In the genomic region with DNA sequence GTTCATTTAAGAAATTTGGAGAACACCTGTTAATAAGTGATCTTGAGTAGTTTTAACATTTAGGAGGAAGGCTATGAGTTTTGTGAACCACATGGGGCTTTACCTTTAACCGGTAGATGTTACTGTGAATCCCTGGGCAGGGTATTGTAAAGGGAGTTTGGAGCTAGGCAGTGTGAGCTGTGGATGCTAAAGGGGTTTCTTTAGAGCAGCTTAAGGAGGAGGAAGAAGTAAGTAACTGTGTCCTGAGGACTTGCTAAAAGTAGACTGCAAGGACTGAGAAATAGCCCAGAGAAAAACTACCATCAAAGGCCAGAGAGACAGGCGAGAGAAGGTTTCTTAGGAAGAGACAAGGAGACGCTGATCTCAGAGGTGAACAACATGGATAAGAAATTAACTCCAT, we compare ENCODE assay signal across 15 cellular contexts. TPM values are rescaled to one million over a fixed set of nuclear protein-coding genes. Genes with fewer than 3 reads are reported as not detected.
DNase-seq lines count a peak whose midpoint lies in the region; ATAC-seq, FAIRE-seq and TF ChIP-seq lines count a peak whose summit lies in the region.
"Had no signal": no experiment of that assay in that cellular context is flagged by ENCODE, and none has a peak within 500 bp of the region (broad histone marks: within the 10 kb centered on the region; RNA-seq: fewer than 3 reads in every experiment).

No MANE protein-coding gene starts in this region.

- POLR2A ChIA-PET in CD8-positive, alpha-beta T cell (lab: Charles Lee): interaction anchor here (0.6 to 14.7 kb wide), 6 partner anchors 8 to 99 kb away, joined by 3 to 210 read pairs (median 13); partner anchors contain the start of gene RHOH
- POLR2A ChIA-PET in WTC11 (lab: Charles Lee): no interaction called here

- no peak for DNase-seq in CD8-positive, alpha-beta T cell
- DNase-seq in GM19239 (ENCODE audit: insufficient read length, low spot score) (no peak), WTC11 (ENCODE audit: low spot score) (no peak), cerebellar cortex (ENCODE audit: low spot score) (no peak), retina (no peak), NCI-H1417 (lab: John Stamatoyannopoulos, UW) (no peak)
- DNase-seq: C1 segment of cervical spinal cord, foreskin melanocyte, NCI-H2171, right cardiac atrium had no signal

- H3K4me3 Mint-ChIP-seq in CD8-positive, alpha-beta T cell: peak overlapping the region; percentile 97
- H3K4me3 Mint-ChIP-seq in WTC11: no peak overlapping the region

- intact Hi-C loops in CD8-positive, alpha-beta T cell (cut with DNase I, micrococcal nuclease): loop anchor here in 1 of 2 experiments (5.0 kb wide), 2 partner anchors 35 to 225 kb away; partner anchors contain the start of gene PDS5A

- H3K4me1 ChIP-seq in CD8-positive, alpha-beta T cell (ENCODE audit: insufficient read depth, low read length): peaks cover 23% of the 10 kb centered on the region
- H3K4me1 ChIP-seq in mononuclear cell (ENCODE audit: insufficient read depth, low read length): peaks cover 90% of the 10 kb centered on the region

- no peak for TF ChIP-seq CTCF in CD8-positive, alpha-beta T cell (IDR thresholded peaks at IDR 0.05)
- TF ChIP-seq CTCF in WTC11 (IDR thresholded peaks at IDR 0.05): no peak

- FAIRE-seq in GM19239 (lab: Jason Lieb, UNC): peak; percentile 80
- FAIRE-seq: islet of Langerhans had no signal

- H3K27ac ChIP-seq in CD8-positive, alpha-beta T cell (ENCODE audit: low read depth, low read length): peak overlapping the region; percentile 89
- H3K27ac ChIP-seq: SJSA1, VCaP had no signal

- no peaks in the 10 kb centered on the region for H3K27me3 ChIP-seq in CD8-positive, alpha-beta T cell (ENCODE audit: insufficient read depth, low read length)
- H3K27me3 ChIP-seq in mononuclear cell (ENCODE audit: insufficient read depth, low read length): no peaks in the 10 kb centered on the region
- H3K27me3 ChIP-seq: SJSA1 had no signal

- H3K4me1 Mint-ChIP-seq in CD8-positive, alpha-beta T cell (ENCODE audit: low read depth): peaks cover 48% of the 10 kb centered on the region
- peaks cover 53% of the 10 kb centered on the region for H3K4me1 Mint-ChIP-seq in WTC11

- H3K9me3 ChIP-seq in CD8-positive, alpha-beta T cell (ENCODE audit: low read length): no peaks in the 10 kb centered on the region
- H3K9me3 ChIP-seq in mononuclear cell (ENCODE audit: low read depth, low read length): no peaks in the 10 kb centered on the region
- H3K9me3 ChIP-seq: SJSA1 had no signal

- ATAC-seq in CD8-positive, alpha-beta T cell: no peak
- no peak for ATAC-seq in WTC11
- ATAC-seq in HG03520 (IDR thresholded peaks at IDR 0.05; ENCODE audit: unreplicated experiment): no peak
- ATAC-seq: right cardiac atrium had no signal

- H3K36me3 ChIP-seq in CD8-positive, alpha-beta T cell (ENCODE audit: insufficient read depth, low read length): peaks cover 8% of the 10 kb centered on the region
- H3K36me3 ChIP-seq: SJSA1 had no signal

- CTCF ChIA-PET in CD8-positive, alpha-beta T cell (lab: Charles Lee): interaction anchor here (0.9 to 1.7 kb wide), 6 partner anchors 9 to 114 kb away, joined by 3 to 5 read pairs (median 4); no protein-coding TSS in a partner anchor
- CTCF ChIA-PET in WTC11 (lab: Charles Lee): no interaction called here

- H3K27me3 Mint-ChIP-seq in CD8-positive, alpha-beta T cell (ENCODE audit: low read depth): no peaks in the 10 kb centered on the region
- no peaks in the 10 kb centered on the region for H3K27me3 Mint-ChIP-seq in WTC11 (ENCODE audit: low read depth)

- H3K27ac Mint-ChIP-seq in CD8-positive, alpha-beta T cell: peak overlapping the region; percentile 93
- H3K27ac Mint-ChIP-seq in WTC11: peak overlapping the region; percentile 18; the same call in 1 of the 2 replicates

- peak overlapping the region; percentile 87 for H3K4me3 ChIP-seq in CD8-positive, alpha-beta T cell (ENCODE audit: low read depth, low read length)
- H3K4me3 ChIP-seq in mononuclear cell (ENCODE audit: low read length): peak overlapping the region; percentile 29
- H3K4me3 ChIP-seq: SJSA1 had no signal

- peaks cover 90% of the 10 kb centered on the region for H3K36me3 Mint-ChIP-seq in CD8-positive, alpha-beta T cell
- H3K36me3 Mint-ChIP-seq in WTC11: no peaks in the 10 kb centered on the region

- no peaks in the 10 kb centered on the region for H3K9me3 Mint-ChIP-seq in CD8-positive, alpha-beta T cell
- no peaks in the 10 kb centered on the region for H3K9me3 Mint-ChIP-seq in WTC11

TF ChIP-seq in WTC11, 78 proteins besides CTCF, POLR2A, EP300 and RAD21:
- TF ChIP-seq, protein P1, sequence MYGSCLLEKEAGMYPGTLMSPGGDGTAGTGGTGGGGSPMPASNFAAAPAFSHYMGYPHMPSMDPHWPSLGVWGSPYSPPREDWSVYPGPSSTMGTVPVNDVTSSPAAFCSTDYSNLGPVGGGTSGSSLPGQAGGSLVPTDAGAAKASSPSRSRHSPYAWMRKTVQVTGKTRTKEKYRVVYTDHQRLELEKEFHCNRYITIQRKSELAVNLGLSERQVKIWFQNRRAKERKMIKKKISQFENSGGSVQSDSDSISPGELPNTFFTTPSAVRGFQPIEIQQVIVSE (CRISPR knock-in tag; IDR thresholded peaks at IDR 0.05; ENCODE audit: borderline replicate concordance): no peak
- no peak for TF ChIP-seq ATF6 (CRISPR knock-in tag; IDR thresholded peaks at IDR 0.05)
- no peak for TF ChIP-seq CBFB (CRISPR knock-in tag; IDR thresholded peaks at IDR 0.05; ENCODE audit: low read depth)

RNA-seq across cellular contexts. Expression of gene RHOH, which starts 5.6 kb away (rescaled TPM):
- total RNA-seq in CD8-positive, alpha-beta T cell: 100 to 1,000 TPM; 533 to 539 TPM
- total RNA-seq in WTC11 (2021): 3.9 to 8.7 TPM (median 7.4 TPM) in 3 replicates
- total RNA-seq in mononuclear cell: 164 TPM
- total RNA-seq: SJSA1 had no signal

Comparison
In these comparisons a context has a peak if more than half of its experiments do, and no peak if none do; other contexts are left out.
1. RNA of gene RHOH, which starts 5.6 kb away (total RNA-seq): 533 to 539 TPM in CD8-positive, alpha-beta T cell and 164 TPM in mononuclear cell (single experiment); 3.9 to 8.7 TPM in WTC11; every median in the first group is over 10 times any median in the second.